1 cellular context compared by ENCODE assay signal in genomic region chr16:49158029-49158642, GRCh38.
A peak's percentile ranks its signal among the peaks of the same experiment; 100 is the strongest.
TF ChIP-seq lines count a peak whose summit lies in the region.

No MANE protein-coding gene starts in this region.

TF ChIP-seq in HepG2, 621 proteins besides CTCF, POLR2A, EP300 and RAD21 (continued from another document and continues in another):
- TF ChIP-seq ZNF503 (CRISPR knock-in tag; IDR thresholded peaks at IDR 0.05) (peak; percentile 30; the same call in 1 of the 2 replicates), ZSCAN21 (CRISPR knock-in tag; IDR thresholded peaks at IDR 0.05; ENCODE audit: borderline replicate concordance) (peak; percentile 91), HIC2 (CRISPR knock-in tag; IDR thresholded peaks at IDR 0.05; ENCODE audit: low read depth) (no peak), WIZ (CRISPR knock-in tag; IDR thresholded peaks at IDR 0.05) (peak; percentile 99), ZNF557 (CRISPR knock-in tag; IDR thresholded peaks at IDR 0.05) (peak; percentile 99), ZNF350 (CRISPR knock-in tag; IDR thresholded peaks at IDR 0.05; ENCODE audit: borderline replicate concordance, low read depth) (no peak), KDM4B (CRISPR knock-in tag; IDR thresholded peaks at IDR 0.05) (peak; percentile 97), ZNF549 (CRISPR knock-in tag; IDR thresholded peaks at IDR 0.05) (0 out of 2 replicates have a peak, but pooled peaks have one; percentile 65), KLF16 (CRISPR knock-in tag; IDR thresholded peaks at IDR 0.05) (peak in 1 of 2 experiments; percentile 98; a peak in 2 of 4 replicates), MAFF (IDR thresholded peaks at IDR 0.05; ENCODE audit: low read depth, low read length) (no peak), MYNN (CRISPR knock-in tag; IDR thresholded peaks at IDR 0.05; ENCODE audit: low read depth) (peak; percentile 93; the same call in 1 of the 2 replicates), BRD4 (CRISPR knock-in tag; IDR thresholded peaks at IDR 0.05) (no peak), PHF20 (CRISPR knock-in tag; IDR thresholded peaks at IDR 0.05) (no peak), ZNF24 (IDR thresholded peaks at IDR 0.05) (no peak), DZIP1 (CRISPR knock-in tag; IDR thresholded peaks at IDR 0.05) (peak; percentile 52; the same call in 1 of the 2 replicates), ISX (CRISPR knock-in tag; conservative IDR thresholded peaks at IDR 0.05) (peak; percentile 97), ZNF124 (CRISPR knock-in tag; IDR thresholded peaks at IDR 0.05) (peak; percentile 96), RAD51 (IDR thresholded peaks at IDR 0.05; ENCODE audit: borderline replicate concordance) (no peak), NAIF1 (CRISPR knock-in tag; IDR thresholded peaks at IDR 0.05; ENCODE audit: borderline replicate concordance) (no peak), FOSL1 (CRISPR knock-in tag; IDR thresholded peaks at IDR 0.05; ENCODE audit: borderline replicate concordance) (peak; percentile 78), GMEB1 (CRISPR knock-in tag; IDR thresholded peaks at IDR 0.05; ENCODE audit: borderline replicate concordance) (no peak), ZNF234 (CRISPR knock-in tag; conservative IDR thresholded peaks at IDR 0.05) (no peak), ZNF253 (CRISPR knock-in tag; IDR thresholded peaks at IDR 0.05; ENCODE audit: borderline replicate concordance) (peak; percentile 77; the same call in 1 of the 2 replicates), ZZZ3 (CRISPR knock-in tag; IDR thresholded peaks at IDR 0.05; ENCODE audit: borderline replicate concordance) (no peak), ZMYM2 (CRISPR knock-in tag; IDR thresholded peaks at IDR 0.05) (no peak), ZFP36L2 (CRISPR knock-in tag; IDR thresholded peaks at IDR 0.05) (peak; percentile 98), ZNF547 (CRISPR knock-in tag; IDR thresholded peaks at IDR 0.05) (peak; percentile 64; the same call in 1 of the 2 replicates), ZNF280D (CRISPR knock-in tag; IDR thresholded peaks at IDR 0.05) (peak; percentile 76; the same call in 1 of the 2 replicates), ZNF512B (CRISPR knock-in tag; IDR thresholded peaks at IDR 0.05; ENCODE audit: borderline replicate concordance) (no peak), SSRP1 (CRISPR knock-in tag; IDR thresholded peaks at IDR 0.05) (no peak), MAX (IDR thresholded peaks at IDR 0.05) (no peak), ZNF775 (CRISPR knock-in tag; IDR thresholded peaks at IDR 0.05; ENCODE audit: borderline replicate concordance) (no peak), BORCS8-MEF2B (CRISPR knock-in tag; IDR thresholded peaks at IDR 0.05) (peak; percentile 97), NFYB (CRISPR knock-in tag; IDR thresholded peaks at IDR 0.05) (peak; percentile 53; the same call in 1 of the 2 replicates), MIER3 (CRISPR knock-in tag; IDR thresholded peaks at IDR 0.05; ENCODE audit: borderline replicate concordance) (peak; percentile 91), NFKBIZ (CRISPR knock-in tag; IDR thresholded peaks at IDR 0.05) (peak; percentile 97), ZNF317 (CRISPR knock-in tag; IDR thresholded peaks at IDR 0.05) (peak; percentile 87), SP1 (IDR thresholded peaks at IDR 0.05) (no peak), SP1 (CRISPR knock-in tag; IDR thresholded peaks at IDR 0.05) (peak; percentile 46; the same call in 1 of the 2 replicates), DBP (CRISPR knock-in tag; IDR thresholded peaks at IDR 0.05; ENCODE audit: not compliant biosample characterization) (peak; percentile 73), KLF11 (CRISPR knock-in tag; IDR thresholded peaks at IDR 0.05) (peak; percentile 99), MIXL1 (CRISPR knock-in tag; IDR thresholded peaks at IDR 0.05) (peak; percentile 94), ZNF616 (CRISPR knock-in tag; IDR thresholded peaks at IDR 0.05; ENCODE audit: low read depth) (0 out of 2 replicates have a peak, but pooled peaks have one; percentile 63), CREM (IDR thresholded peaks at IDR 0.05) (no peak), CREM (CRISPR knock-in tag; IDR thresholded peaks at IDR 0.05) (0 out of 2 replicates have a peak, but pooled peaks have one; percentile 57), MZF1 (CRISPR knock-in tag; IDR thresholded peaks at IDR 0.05; ENCODE audit: borderline replicate concordance) (0 out of 2 replicates have a peak, but pooled peaks have one; percentile 69), PRMT3 (CRISPR knock-in tag; IDR thresholded peaks at IDR 0.05; ENCODE audit: borderline replicate concordance, low read depth) (no peak)
